1 cellular context compared by ENCODE assay signal in the genomic region with DNA sequence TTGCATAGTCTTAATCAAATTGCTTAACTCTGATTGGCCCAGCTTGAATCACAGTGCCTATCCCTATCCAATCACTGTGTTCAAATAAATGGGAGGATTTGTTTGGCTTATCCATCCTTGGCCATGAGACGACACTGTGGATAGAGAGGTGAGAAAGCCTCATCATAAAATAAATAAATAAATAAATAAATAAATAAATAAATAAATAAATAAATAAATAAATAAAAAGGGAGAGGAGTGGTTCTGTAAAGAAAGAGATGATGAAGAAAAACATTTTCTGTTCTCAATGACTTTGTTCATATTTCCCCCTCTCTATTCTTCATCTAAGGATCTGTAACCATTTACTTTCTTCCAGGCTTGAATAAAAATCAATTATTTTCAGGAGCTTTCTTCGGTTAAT.
TF ChIP-seq lines count a peak whose summit lies in the region.

No MANE protein-coding gene starts in this region.

TF ChIP-seq in HEK293, 187 proteins besides CTCF, POLR2A, EP300 and RAD21 (continued from another document and continues in another):
- TF ChIP-seq, protein P1, sequence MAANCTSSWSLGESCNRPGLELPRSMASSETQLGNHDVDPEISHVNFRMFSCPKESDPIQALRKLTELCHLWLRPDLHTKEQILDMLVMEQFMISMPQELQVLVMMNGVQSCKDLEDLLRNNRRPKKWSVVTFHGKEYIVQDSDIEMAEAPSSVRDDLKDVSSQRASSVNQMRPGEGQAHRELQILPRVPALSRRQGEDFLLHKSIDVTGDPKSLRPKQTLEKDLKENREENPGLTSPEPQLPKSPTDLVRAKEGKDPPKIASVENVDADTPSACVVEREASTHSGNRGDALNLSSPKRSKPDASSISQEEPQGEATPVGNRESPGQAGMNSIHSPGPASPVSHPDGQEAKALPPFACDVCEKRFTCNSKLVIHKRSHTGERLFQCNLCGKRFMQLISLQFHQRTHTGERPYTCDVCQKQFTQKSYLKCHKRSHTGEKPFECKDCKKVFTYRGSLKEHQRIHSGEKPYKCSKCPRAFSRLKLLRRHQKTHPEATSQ (tag by site-specific recombination; IDR thresholded peaks at IDR 0.05) = no peak
- TF ChIP-seq KLF8 (tag by site-specific recombination; IDR thresholded peaks at IDR 0.05) (no peak), ZNF473 (tag by site-specific recombination; IDR thresholded peaks at IDR 0.05) (no peak), ZNF785 (tag by site-specific recombination; IDR thresholded peaks at IDR 0.05) (no peak), ZNF157 (tag by site-specific recombination; IDR thresholded peaks at IDR 0.05) (no peak), ZNF776 (tag by site-specific recombination; IDR thresholded peaks at IDR 0.05; ENCODE audit: borderline replicate concordance) (no peak), ZNF132 (tag by site-specific recombination; IDR thresholded peaks at IDR 0.05; ENCODE audit: borderline replicate concordance) (no peak), ZNF24 (tag by site-specific recombination; IDR thresholded peaks at IDR 0.05) (no peak), SCRT1 (tag by site-specific recombination; IDR thresholded peaks at IDR 0.05; ENCODE audit: borderline replicate concordance) (no peak), MYNN (tag by site-specific recombination; IDR thresholded peaks at IDR 0.05; ENCODE audit: borderline replicate concordance) (no peak), ZNF266 (tag by site-specific recombination; IDR thresholded peaks at IDR 0.05; ENCODE audit: low read depth) (no peak), ZSCAN16 (tag by site-specific recombination; IDR thresholded peaks at IDR 0.05) (no peak), ZNF223 (tag by site-specific recombination; IDR thresholded peaks at IDR 0.05) (no peak), ZNF239 (tag by site-specific recombination; IDR thresholded peaks at IDR 0.05) (no peak), ZNF830 (tag by site-specific recombination; IDR thresholded peaks at IDR 0.05; ENCODE audit: low read depth) (no peak), ZNF629 (tag by site-specific recombination; IDR thresholded peaks at IDR 0.05) (peak; percentile 38; the same call in 1 of the 2 replicates), ZNF138 (tag by site-specific recombination; IDR thresholded peaks at IDR 0.05; ENCODE audit: borderline replicate concordance) (no peak), ZBTB20 (tag by site-specific recombination; IDR thresholded peaks at IDR 0.05) (no peak), ZNF624 (tag by site-specific recombination; IDR thresholded peaks at IDR 0.05) (no peak), ZNF184 (tag by site-specific recombination; IDR thresholded peaks at IDR 0.05) (no peak), ZNF366 (tag by site-specific recombination; conservative IDR thresholded peaks at IDR 0.05) (no peak), ZNF654 (tag by site-specific recombination; IDR thresholded peaks at IDR 0.05; ENCODE audit: low read depth) (peak; percentile 22; the same call in 1 of the 2 replicates), ZNF155 (tag by site-specific recombination; IDR thresholded peaks at IDR 0.05) (no peak), KLF10 (tag by site-specific recombination; IDR thresholded peaks at IDR 0.05) (no peak), ZBTB48 (tag by site-specific recombination; IDR thresholded peaks at IDR 0.05) (no peak), WT1 (tag by site-specific recombination; IDR thresholded peaks at IDR 0.05) (no peak), ZFP3 (tag by site-specific recombination; IDR thresholded peaks at IDR 0.05; ENCODE audit: low read depth) (no peak), HOXA7 (CRISPR knock-in tag; IDR thresholded peaks at IDR 0.05; ENCODE audit: borderline replicate concordance) (no peak), ZNF623 (tag by site-specific recombination; IDR thresholded peaks at IDR 0.05) (peak; percentile 63), ZNF501 (tag by site-specific recombination; IDR thresholded peaks at IDR 0.05) (peak; percentile 42; the same call in 1 of the 2 replicates), ZBTB1 (tag by site-specific recombination; IDR thresholded peaks at IDR 0.05) (no peak), HOXD13 (CRISPR knock-in tag; IDR thresholded peaks at IDR 0.05; ENCODE audit: borderline replicate concordance) (no peak), ZFP37 (tag by site-specific recombination; IDR thresholded peaks at IDR 0.05) (0 out of 2 replicates have a peak, but pooled peaks have one; percentile 31), ZNF571 (tag by site-specific recombination; IDR thresholded peaks at IDR 0.05) (no peak)
- TF ChIP-seq, protein P2, sequence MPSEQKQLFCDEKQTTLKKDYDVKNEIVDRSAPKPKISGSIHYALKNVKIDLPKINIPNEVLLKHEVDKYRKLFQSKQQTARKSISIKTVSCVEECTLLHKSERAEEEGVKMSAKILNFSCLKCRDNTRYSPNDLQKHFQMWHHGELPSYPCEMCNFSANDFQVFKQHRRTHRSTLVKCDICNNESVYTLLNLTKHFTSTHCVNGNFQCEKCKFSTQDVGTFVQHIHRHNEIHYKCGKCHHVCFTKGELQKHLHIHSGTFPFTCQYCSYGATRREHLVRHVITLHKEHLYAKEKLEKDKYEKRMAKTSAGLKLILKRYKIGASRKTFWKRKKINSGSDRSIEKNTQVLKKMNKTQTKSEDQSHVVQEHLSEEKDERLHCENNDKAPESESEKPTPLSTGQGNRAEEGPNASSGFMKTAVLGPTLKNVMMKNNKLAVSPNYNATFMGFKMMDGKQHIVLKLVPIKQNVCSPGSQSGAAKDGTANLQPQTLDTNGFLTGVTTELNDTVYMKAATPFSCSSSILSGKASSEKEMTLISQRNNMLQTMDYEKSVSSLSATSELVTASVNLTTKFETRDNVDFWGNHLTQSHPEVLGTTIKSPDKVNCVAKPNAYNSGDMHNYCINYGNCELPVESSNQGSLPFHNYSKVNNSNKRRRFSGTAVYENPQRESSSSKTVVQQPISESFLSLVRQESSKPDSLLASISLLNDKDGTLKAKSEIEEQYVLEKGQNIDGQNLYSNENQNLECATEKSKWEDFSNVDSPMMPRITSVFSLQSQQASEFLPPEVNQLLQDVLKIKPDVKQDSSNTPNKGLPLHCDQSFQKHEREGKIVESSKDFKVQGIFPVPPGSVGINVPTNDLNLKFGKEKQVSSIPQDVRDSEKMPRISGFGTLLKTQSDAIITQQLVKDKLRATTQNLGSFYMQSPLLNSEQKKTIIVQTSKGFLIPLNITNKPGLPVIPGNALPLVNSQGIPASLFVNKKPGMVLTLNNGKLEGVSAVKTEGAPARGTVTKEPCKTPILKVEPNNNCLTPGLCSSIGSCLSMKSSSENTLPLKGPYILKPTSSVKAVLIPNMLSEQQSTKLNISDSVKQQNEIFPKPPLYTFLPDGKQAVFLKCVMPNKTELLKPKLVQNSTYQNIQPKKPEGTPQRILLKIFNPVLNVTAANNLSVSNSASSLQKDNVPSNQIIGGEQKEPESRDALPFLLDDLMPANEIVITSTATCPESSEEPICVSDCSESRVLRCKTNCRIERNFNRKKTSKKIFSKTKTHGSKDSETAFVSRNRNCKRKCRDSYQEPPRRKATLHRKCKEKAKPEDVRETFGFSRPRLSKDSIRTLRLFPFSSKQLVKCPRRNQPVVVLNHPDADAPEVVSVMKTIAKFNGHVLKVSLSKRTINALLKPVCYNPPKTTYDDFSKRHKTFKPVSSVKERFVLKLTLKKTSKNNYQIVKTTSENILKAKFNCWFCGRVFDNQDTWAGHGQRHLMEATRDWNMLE (tag by site-specific recombination; conservative IDR thresholded peaks at IDR 0.05; ENCODE audit: low read depth) = peak; percentile 83
- TF ChIP-seq, protein P3, sequence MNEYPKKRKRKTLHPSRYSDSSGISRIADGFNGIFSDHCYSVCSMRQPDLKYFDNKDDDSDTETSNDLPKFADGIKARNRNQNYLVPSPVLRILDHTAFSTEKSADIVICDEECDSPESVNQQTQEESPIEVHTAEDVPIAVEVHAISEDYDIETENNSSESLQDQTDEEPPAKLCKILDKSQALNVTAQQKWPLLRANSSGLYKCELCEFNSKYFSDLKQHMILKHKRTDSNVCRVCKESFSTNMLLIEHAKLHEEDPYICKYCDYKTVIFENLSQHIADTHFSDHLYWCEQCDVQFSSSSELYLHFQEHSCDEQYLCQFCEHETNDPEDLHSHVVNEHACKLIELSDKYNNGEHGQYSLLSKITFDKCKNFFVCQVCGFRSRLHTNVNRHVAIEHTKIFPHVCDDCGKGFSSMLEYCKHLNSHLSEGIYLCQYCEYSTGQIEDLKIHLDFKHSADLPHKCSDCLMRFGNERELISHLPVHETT (tag by site-specific recombination; IDR thresholded peaks at IDR 0.05) = no peak
- TF ChIP-seq, protein P4, sequence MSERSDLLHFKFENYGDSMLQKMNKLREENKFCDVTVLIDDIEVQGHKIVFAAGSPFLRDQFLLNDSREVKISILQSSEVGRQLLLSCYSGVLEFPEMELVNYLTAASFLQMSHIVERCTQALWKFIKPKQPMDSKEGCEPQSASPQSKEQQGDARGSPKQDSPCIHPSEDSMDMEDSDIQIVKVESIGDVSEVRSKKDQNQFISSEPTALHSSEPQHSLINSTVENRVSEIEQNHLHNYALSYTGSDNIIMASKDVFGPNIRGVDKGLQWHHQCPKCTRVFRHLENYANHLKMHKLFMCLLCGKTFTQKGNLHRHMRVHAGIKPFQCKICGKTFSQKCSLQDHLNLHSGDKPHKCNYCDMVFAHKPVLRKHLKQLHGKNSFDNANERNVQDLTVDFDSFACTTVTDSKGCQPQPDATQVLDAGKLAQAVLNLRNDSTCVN (tag by site-specific recombination; optimal IDR thresholded peaks at IDR 0.05) = no peak
- TF ChIP-seq, protein P5, sequence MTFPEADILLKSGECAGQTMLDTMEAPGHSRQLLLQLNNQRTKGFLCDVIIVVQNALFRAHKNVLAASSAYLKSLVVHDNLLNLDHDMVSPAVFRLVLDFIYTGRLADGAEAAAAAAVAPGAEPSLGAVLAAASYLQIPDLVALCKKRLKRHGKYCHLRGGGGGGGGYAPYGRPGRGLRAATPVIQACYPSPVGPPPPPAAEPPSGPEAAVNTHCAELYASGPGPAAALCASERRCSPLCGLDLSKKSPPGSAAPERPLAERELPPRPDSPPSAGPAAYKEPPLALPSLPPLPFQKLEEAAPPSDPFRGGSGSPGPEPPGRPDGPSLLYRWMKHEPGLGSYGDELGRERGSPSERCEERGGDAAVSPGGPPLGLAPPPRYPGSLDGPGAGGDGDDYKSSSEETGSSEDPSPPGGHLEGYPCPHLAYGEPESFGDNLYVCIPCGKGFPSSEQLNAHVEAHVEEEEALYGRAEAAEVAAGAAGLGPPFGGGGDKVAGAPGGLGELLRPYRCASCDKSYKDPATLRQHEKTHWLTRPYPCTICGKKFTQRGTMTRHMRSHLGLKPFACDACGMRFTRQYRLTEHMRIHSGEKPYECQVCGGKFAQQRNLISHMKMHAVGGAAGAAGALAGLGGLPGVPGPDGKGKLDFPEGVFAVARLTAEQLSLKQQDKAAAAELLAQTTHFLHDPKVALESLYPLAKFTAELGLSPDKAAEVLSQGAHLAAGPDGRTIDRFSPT (tag by site-specific recombination; IDR thresholded peaks at IDR 0.05) = no peak
- TF ChIP-seq, protein P6, sequence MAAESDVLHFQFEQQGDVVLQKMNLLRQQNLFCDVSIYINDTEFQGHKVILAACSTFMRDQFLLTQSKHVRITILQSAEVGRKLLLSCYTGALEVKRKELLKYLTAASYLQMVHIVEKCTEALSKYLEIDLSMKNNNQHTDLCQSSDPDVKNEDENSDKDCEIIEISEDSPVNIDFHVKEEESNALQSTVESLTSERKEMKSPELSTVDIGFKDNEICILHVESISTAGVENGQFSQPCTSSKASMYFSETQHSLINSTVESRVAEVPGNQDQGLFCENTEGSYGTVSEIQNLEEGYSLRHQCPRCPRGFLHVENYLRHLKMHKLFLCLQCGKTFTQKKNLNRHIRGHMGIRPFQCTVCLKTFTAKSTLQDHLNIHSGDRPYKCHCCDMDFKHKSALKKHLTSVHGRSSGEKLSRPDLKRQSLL (tag by site-specific recombination; IDR thresholded peaks at IDR 0.05) = no peak
- TF ChIP-seq, protein P7, sequence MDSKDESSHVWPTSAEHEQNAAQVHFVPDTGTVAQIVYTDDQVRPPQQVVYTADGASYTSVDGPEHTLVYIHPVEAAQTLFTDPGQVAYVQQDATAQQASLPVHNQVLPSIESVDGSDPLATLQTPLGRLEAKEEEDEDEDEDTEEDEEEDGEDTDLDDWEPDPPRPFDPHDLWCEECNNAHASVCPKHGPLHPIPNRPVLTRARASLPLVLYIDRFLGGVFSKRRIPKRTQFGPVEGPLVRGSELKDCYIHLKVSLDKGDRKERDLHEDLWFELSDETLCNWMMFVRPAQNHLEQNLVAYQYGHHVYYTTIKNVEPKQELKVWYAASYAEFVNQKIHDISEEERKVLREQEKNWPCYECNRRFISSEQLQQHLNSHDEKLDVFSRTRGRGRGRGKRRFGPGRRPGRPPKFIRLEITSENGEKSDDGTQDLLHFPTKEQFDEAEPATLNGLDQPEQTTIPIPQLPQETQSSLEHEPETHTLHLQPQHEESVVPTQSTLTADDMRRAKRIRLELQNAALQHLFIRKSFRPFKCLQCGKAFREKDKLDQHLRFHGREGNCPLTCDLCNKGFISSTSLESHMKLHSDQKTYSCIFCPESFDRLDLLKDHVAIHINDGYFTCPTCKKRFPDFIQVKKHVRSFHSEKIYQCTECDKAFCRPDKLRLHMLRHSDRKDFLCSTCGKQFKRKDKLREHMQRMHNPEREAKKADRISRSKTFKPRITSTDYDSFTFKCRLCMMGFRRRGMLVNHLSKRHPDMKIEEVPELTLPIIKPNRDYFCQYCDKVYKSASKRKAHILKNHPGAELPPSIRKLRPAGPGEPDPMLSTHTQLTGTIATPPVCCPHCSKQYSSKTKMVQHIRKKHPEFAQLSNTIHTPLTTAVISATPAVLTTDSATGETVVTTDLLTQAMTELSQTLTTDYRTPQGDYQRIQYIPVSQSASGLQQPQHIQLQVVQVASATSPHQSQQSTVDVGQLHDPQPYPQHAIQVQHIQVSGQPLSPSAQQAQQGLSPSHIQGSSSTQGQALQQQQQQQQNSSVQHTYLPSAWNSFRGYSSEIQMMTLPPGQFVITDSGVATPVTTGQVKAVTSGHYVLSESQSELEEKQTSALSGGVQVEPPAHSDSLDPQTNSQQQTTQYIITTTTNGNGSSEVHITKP (tag by site-specific recombination; IDR thresholded peaks at IDR 0.05) = no peak
- TF ChIP-seq, protein P8, sequence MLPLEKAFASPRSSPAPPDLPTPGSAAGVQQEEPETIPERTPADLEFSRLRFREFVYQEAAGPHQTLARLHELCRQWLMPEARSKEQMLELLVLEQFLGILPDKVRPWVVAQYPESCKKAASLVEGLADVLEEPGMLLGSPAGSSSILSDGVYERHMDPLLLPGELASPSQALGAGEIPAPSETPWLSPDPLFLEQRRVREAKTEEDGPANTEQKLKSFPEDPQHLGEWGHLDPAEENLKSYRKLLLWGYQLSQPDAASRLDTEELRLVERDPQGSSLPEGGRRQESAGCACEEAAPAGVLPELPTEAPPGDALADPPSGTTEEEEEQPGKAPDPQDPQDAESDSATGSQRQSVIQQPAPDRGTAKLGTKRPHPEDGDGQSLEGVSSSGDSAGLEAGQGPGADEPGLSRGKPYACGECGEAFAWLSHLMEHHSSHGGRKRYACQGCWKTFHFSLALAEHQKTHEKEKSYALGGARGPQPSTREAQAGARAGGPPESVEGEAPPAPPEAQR (tag by site-specific recombination; IDR thresholded peaks at IDR 0.05) = no peak
